In the genomic region with DNA sequence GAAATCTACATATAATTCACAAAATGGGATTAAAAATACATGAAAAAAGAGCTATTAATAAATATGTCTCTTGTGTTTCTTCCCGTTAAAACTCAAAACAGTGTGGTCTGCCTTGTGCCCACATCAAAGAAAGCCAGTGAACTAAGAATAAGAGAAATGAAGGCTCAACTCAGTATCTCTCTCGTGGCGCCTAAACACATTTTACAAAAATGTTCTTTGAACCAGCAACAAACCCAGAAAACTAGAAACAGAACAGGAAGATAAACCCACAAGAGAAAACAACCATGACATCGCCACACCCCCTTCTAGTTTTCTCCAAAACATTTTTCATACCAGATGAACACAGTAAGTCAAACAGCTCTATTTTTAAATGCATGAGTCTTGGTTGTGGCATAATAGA, we compare ENCODE assay signal across 13 cellular contexts.
A peak's percentile ranks its signal among the peaks of the same experiment; 100 is the strongest.
DNase-seq lines count a peak whose midpoint lies in the region; ATAC-seq and TF ChIP-seq lines count a peak whose summit lies in the region.
"Had no signal": no experiment of that assay in that cellular context is flagged by ENCODE, and none has a peak within 500 bp of the region (broad histone marks: within the 10 kb centered on the region; RNA-seq: fewer than 3 reads in every experiment).

No MANE protein-coding gene starts in this region.

- DNase-seq in DND-41 (peak; percentile 66), OCI-M1 (lab: John Stamatoyannopoulos, UW) (peak; percentile 51), germinal center (ENCODE audit: low spot score) (no peak), GM13976 (ENCODE audit: low spot score) (no peak), SJCRH30 (no peak), NCI-H345 treated with DMSO at 0.1 percent for 48 hours (lab: John Stamatoyannopoulos, UW; ENCODE audit: unreplicated experiment) (no peak)
- DNase-seq: activated CD8-positive, alpha-beta memory T cell treated with anti-CD3 and anti-CD28 coated beads for 24 hours; DMS79; right lobe of liver; stomach had no signal

- no peaks in the 10 kb centered on the region for H3K27me3 ChIP-seq in DND-41 (ENCODE audit: insufficient read depth, low read length, poor library complexity)
- no peaks in the 10 kb centered on the region for H3K27me3 ChIP-seq in SJCRH30
- H3K27me3 ChIP-seq: right lobe of liver, stomach had no signal

- H3K4me3 ChIP-seq in DND-41 (ENCODE audit: low read depth in 1 of 2, low read length in 2 of 2) (peak overlapping the region in 1 of 2 experiments; percentile 7; a peak in 1 of 4 replicates), SJCRH30 (no peak overlapping the region)
- H3K4me3 ChIP-seq: right lobe of liver, stomach had no signal

- H3K79me2 ChIP-seq in DND-41 (ENCODE audit: insufficient read depth, low read length) = no peaks in the 10 kb centered on the region

- in situ Hi-C loops in GM13976 (cut with MboI; ENCODE audit: low sequenced_read_pairs, unreplicated experiment) = no loop called here

- no peak for TF ChIP-seq CTCF in DND-41 (IDR thresholded peaks at IDR 0.05; ENCODE audit: borderline replicate concordance, extremely low read depth, low read length, poor library complexity, severe bottlenecking)
- TF ChIP-seq CTCF in GM13976 (IDR thresholded peaks at IDR 0.05; ENCODE audit: borderline replicate concordance, control extremely low read depth, extremely low read depth, insufficient read depth, missing control alignments) = no peak

- H3K4me2 ChIP-seq in DND-41 (ENCODE audit: insufficient read depth, low read length) = peak overlapping the region; percentile 45

- H3K9me3 ChIP-seq in DND-41 (ENCODE audit: insufficient read depth, low read length, severe bottlenecking) (no peaks in the 10 kb centered on the region), SJCRH30 (replicated peaks) (no peaks in the 10 kb centered on the region)
- H3K9me3 ChIP-seq: right lobe of liver, stomach had no signal

- H3K36me3 ChIP-seq in DND-41 (ENCODE audit: insufficient read depth, low read length) (no peaks in the 10 kb centered on the region), SJCRH30 (no peaks in the 10 kb centered on the region)
- H3K36me3 ChIP-seq: right lobe of liver, stomach had no signal

- ATAC-seq in DND-41 (ENCODE audit: insufficient read depth, low read depth) (peak; percentile 97), GM19397 (IDR thresholded peaks at IDR 0.05; ENCODE audit: unreplicated experiment) (peak; percentile 51), HG02885 (IDR thresholded peaks at IDR 0.05; ENCODE audit: poor library complexity, unreplicated experiment) (peak; percentile 86)
- ATAC-seq: right lobe of liver had no signal

- H3K9ac ChIP-seq in DND-41 (ENCODE audit: low read depth, low read length) = no peak overlapping the region

- H4K20me1 ChIP-seq in DND-41 (ENCODE audit: insufficient read depth, low read length) = no peaks in the 10 kb centered on the region

- no peak overlapping the region for H2AFZ ChIP-seq in DND-41 (ENCODE audit: low read depth, low read length)

- H3K27ac ChIP-seq in DND-41 (ENCODE audit: low read length) (no peak overlapping the region), SJCRH30 (no peak overlapping the region)
- H3K27ac ChIP-seq: right lobe of liver, RWPE1, stomach had no signal

- H3K4me1 ChIP-seq in DND-41 (ENCODE audit: insufficient read depth, low read length) = peaks cover 26% of the 10 kb centered on the region
- H3K4me1 ChIP-seq in SJCRH30 = no peaks in the 10 kb centered on the region
- H3K4me1 ChIP-seq: right lobe of liver had no signal

Comparison
In these comparisons a context has a peak if more than half of its experiments do, and no peak if none do; other contexts are left out.
1. DNase-seq: peak in DND-41 (single experiment) and OCI-M1 (single experiment); none in germinal center (single experiment), GM13976 (single experiment), SJCRH30 (0 of 2) and NCI-H345 treated with DMSO at 0.1 percent for 48 hours (single experiment).
2. Peak in every context shown above with its lines, with median percentiles within 50 percentile points of each other: ATAC-seq.